In genomic region chr5:74342189-74342588, GRCh38 we compare ENCODE assay signal across 22 cellular contexts.
"Had no signal": no experiment of that assay in that cellular context is flagged by ENCODE, and none has a peak within 500 bp of the region (broad histone marks: within the 10 kb centered on the region; RNA-seq: fewer than 3 reads in every experiment).

No MANE protein-coding gene starts in this region.

- DNase-seq: effector CD4-positive, alpha-beta T cell; endodermal cell; erythroblast; foreskin keratinocyte; kidney; left cardiac atrium; left ventricle myocardium superior; mesenchymal stem cell; midbrain; naive B cell; occipital lobe; spleen; stimulated activated CD4-positive, alpha-beta T cell treated with anti-CD3 and anti-CD28 coated beads, Interleukin-15, amount 100 ng/mL, for 24 hours; stimulated activated CD4-positive, alpha-beta T cell treated with anti-CD3 and anti-CD28 coated beads, Interleukin-1b, Interleukin-23, amount 100 ng/mL, for 48 hours; stimulated activated naive CD4-positive, alpha-beta T cell; stomach; substantia nigra; transverse colon had no signal

- H3K4me3 ChIP-seq: coronary artery, lung, spleen, stomach, thoracic aorta, transverse colon had no signal

- H3K9me3 ChIP-seq: stomach, thoracic aorta, transverse colon had no signal

- H3K27ac ChIP-seq: coronary artery, foreskin keratinocyte, spleen, thoracic aorta had no signal

- H3K36me3 ChIP-seq: spleen, stomach, thoracic aorta, transverse colon had no signal

- H3K27me3 ChIP-seq: foreskin keratinocyte, stomach, transverse colon had no signal

- ATAC-seq: foreskin keratinocyte, left cardiac atrium, left ventricle myocardium superior, sciatic nerve had no signal

- H3K4me1 ChIP-seq: spleen had no signal
